In the genomic region with DNA sequence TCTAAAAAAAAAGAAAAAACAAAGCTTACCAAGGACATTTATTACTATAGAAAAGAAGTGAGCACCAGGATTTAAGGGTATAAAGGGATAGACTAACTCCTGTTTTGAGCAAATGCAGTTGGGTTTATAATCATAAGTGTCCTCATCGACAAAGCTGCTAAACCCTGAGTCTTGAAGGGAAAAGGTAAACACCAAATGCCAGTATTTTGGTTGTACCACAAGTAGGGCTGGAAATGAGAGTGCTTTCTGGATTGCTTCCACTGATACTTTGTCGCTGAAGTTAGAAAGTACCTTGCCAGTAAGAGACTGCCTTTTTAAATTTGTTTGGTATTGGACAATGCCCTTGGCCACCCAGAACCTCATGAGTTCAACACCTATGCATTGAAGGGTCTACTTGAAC, we compare ENCODE assay signal across 20 cellular contexts.
"Had no signal": no experiment of that assay in that cellular context is flagged by ENCODE, and none has a peak within 500 bp of the region (broad histone marks: within the 10 kb centered on the region; RNA-seq: fewer than 3 reads in every experiment).

No MANE protein-coding gene starts in this region.

- ATAC-seq: HepG2, Panc1, PC-3, SK-N-SH treated with all-trans-retinoic acid at 6 μM for 48 hours had no signal

- H3K27ac ChIP-seq: KMS-11, RWPE1 had no signal

- DNase-seq: IMR-90, MM.1S, NCI-H1092 treated with DMSO at 0.1 percent for 48 hours, NCI-H1417, NCI-H1436 treated with DMSO at 0.1 percent for 48 hours, NCI-H1694, NCI-H187 treated with DMSO at 0.1 percent for 48 hours, NCI-H2029 treated with DMSO at 0.1 percent for 48 hours, NCI-H226, NCI-H510A, NCI-H524 treated with DMSO at 0.1 percent for 48 hours, NCI-H69, NCI-H774, PC-3, SHP77 had no signal
